ENCODE assay signal across 8 cellular contexts in the genomic region with DNA sequence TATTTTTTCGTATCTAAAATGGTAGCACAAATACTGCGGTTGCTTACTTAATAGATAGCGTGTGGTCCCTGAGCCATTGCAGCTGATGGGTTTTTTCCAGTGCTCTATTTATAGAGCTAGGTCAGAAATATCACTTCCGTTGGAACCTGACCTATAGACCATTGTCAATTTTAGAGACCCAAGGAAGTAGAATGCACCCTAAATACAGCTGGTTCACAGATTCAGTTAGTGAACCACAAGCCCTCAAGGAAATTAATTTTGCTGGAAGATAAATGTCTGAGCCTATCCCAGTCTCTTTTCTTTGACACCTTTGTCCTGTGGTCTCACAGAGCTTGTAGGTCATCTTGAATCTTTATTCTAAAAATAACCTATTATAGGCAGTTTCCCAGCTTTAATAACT.
DNase-seq lines count a peak whose midpoint lies in the region; ATAC-seq and TF ChIP-seq lines count a peak whose summit lies in the region.
"Had no signal": no experiment of that assay in that cellular context is flagged by ENCODE, and none has a peak within 500 bp of the region (broad histone marks: within the 10 kb centered on the region; RNA-seq: fewer than 3 reads in every experiment).

No MANE protein-coding gene starts in this region.

- ATAC-seq in GM19043 (IDR thresholded peaks at IDR 0.05; ENCODE audit: low read depth, unreplicated experiment) = peak; percentile 67
- peak; percentile 64 for ATAC-seq in HG02759 (IDR thresholded peaks at IDR 0.05; ENCODE audit: unreplicated experiment)
- peak; percentile 63 to 84 (median 80) for ATAC-seq in psoas muscle

- H3K27me3 ChIP-seq in Loucy (ENCODE audit: insufficient read depth, low read length, poor library complexity, severe bottlenecking) = no peaks in the 10 kb centered on the region
- no peaks in the 10 kb centered on the region for H3K27me3 ChIP-seq in psoas muscle (ENCODE audit: insufficient read depth in 3 of 3, low read length in 2 of 3)

- intact Hi-C loops in psoas muscle (cut with DNase I) = no loop called here

- H4K20me1 ChIP-seq in Loucy (ENCODE audit: insufficient read depth, low read length, poor library complexity, severe bottlenecking) = no peaks in the 10 kb centered on the region

- no peaks in the 10 kb centered on the region for H3K79me2 ChIP-seq in Loucy (ENCODE audit: insufficient read depth, low read length)

- 19 to 37% (median 23%) methylated on average over 4 of the region's 4 CpGs for whole genome bisulfite sequencing in psoas muscle, 3 donors

- no peaks in the 10 kb centered on the region for H3K9me2 ChIP-seq in Loucy (replicated peaks; ENCODE audit: low read depth, low read length)

- H3K4me1 ChIP-seq in Loucy (ENCODE audit: insufficient read depth, low read length, poor library complexity, severe bottlenecking) (peaks cover 84% of the 10 kb centered on the region), psoas muscle (peaks cover 34% of the 10 kb centered on the region)

- no peak for TF ChIP-seq CTCF in Loucy (conservative IDR thresholded peaks at IDR 0.05; ENCODE audit: low read length)
- no peak for TF ChIP-seq CTCF in psoas muscle (IDR thresholded peaks at IDR 0.05)

- peaks cover 19% of the 10 kb centered on the region for H3F3A ChIP-seq in Loucy (ENCODE audit: low read depth)

- H3K36me3 ChIP-seq in Loucy (ENCODE audit: insufficient read depth, low read length) (no peaks in the 10 kb centered on the region), psoas muscle (ENCODE audit: insufficient read depth in 1 of 2, low read depth in 1 of 2) (no peaks in the 10 kb centered on the region)

- peak overlapping the region; percentile 69 for H3K9ac ChIP-seq in Loucy (ENCODE audit: low read depth, low read length, poor library complexity, severe bottlenecking)

- H3K4me3 ChIP-seq in Loucy (ENCODE audit: low read length, poor library complexity, severe bottlenecking) (peak overlapping the region; percentile 39), psoas muscle (no peak overlapping the region)

- peak overlapping the region; percentile 57 for H3K4me2 ChIP-seq in Loucy (ENCODE audit: low read depth, low read length, poor library complexity, severe bottlenecking)

- no peak overlapping the region for H2AFZ ChIP-seq in Loucy (ENCODE audit: low read length)

- DNase-seq in psoas muscle (no peak), GM03348 (ENCODE audit: low spot score) (no peak), HK-2 (ENCODE audit: unreplicated experiment) (no peak)
- DNase-seq in stimulated activated CD4-positive, alpha-beta T cell treated with anti-CD3 and anti-CD28 coated beads, Interleukin-1b, Interleukin-23, amount 100 ng/mL, for 48 hours = no peak
- DNase-seq: NCI-H345 had no signal

- H3K27ac ChIP-seq in psoas muscle = peak overlapping the region; percentile 44

- H3K9me3 ChIP-seq in Loucy (ENCODE audit: insufficient read depth, low read depth, low read length) (no peaks in the 10 kb centered on the region), psoas muscle (no peaks in the 10 kb centered on the region)
